1 cellular context compared by ENCODE assay signal in the genomic region with DNA sequence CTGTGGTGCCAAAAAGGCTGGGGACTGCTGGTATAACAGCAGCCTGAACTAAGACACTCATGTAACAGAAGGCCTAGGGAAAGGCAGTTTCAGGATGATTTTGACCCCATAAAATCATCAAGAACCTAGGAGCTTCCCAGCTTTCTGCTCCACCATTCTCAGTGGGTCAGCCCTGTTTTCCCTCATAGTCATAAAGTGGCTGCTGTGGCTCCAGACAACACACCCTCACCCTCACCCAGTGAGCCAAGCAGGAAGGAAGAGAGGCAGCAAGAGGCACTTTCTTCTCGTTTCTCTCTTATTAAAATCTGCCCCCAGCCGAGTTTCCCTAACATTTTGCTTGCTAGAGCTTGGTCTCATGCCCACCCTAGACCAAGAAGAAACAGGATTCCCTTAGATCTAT.
TF ChIP-seq lines count a peak whose summit lies in the region.

No MANE protein-coding gene starts in this region.

TF ChIP-seq in HEK293, 187 proteins besides CTCF, POLR2A, EP300 and RAD21:
- TF ChIP-seq ZNF580 (tag by site-specific recombination; IDR thresholded peaks at IDR 0.05) (peak; percentile 65), SETDB1 (IDR thresholded peaks at IDR 0.05; ENCODE audit: insufficient read length, low read length) (peak; percentile 57), ZNF280D (tag by site-specific recombination; IDR thresholded peaks at IDR 0.05) (0 out of 2 replicates have a peak, but pooled peaks have one; percentile 60), ZNF202 (tag by site-specific recombination; IDR thresholded peaks at IDR 0.05; ENCODE audit: borderline replicate concordance) (no peak), ZNF701 (tag by site-specific recombination; IDR thresholded peaks at IDR 0.05) (no peak), ZNF792 (tag by site-specific recombination; IDR thresholded peaks at IDR 0.05) (no peak), ZSCAN5A (tag by site-specific recombination; IDR thresholded peaks at IDR 0.05) (0 out of 2 replicates have a peak, but pooled peaks have one; percentile 15)
- TF ChIP-seq, protein P1, sequence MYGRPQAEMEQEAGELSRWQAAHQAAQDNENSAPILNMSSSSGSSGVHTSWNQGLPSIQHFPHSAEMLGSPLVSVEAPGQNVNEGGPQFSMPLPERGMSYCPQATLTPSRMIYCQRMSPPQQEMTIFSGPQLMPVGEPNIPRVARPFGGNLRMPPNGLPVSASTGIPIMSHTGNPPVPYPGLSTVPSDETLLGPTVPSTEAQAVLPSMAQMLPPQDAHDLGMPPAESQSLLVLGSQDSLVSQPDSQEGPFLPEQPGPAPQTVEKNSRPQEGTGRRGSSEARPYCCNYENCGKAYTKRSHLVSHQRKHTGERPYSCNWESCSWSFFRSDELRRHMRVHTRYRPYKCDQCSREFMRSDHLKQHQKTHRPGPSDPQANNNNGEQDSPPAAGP (tag by site-specific recombination; IDR thresholded peaks at IDR 0.05) = 0 out of 2 replicates have a peak, but pooled peaks have one; percentile 28
